In the genomic region with DNA sequence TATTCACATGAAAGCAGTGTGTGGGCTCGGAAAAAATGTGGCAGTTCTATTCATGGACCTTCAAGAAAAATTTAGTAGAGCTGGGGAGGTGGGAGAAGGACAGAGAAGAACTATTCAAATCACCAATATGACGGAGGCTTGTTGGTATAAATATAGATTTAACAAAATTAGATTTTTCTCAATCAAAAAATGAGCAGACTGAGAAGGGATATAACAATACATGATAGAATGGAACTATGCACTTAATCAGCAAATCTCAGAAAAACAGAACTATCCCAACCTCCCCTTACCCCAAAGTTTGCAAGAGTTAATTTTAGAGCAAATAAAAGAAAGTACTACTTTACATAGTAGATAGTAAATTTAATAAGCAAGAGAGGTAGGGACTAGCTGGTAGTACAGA, we compare ENCODE assay signal across 19 cellular contexts.
DNase-seq lines count a peak whose midpoint lies in the region; ATAC-seq and TF ChIP-seq lines count a peak whose summit lies in the region.
"Had no signal": no experiment of that assay in that cellular context is flagged by ENCODE, and none has a peak within 500 bp of the region (broad histone marks: within the 10 kb centered on the region; RNA-seq: fewer than 3 reads in every experiment).

No MANE protein-coding gene starts in this region.

- peaks cover 18% of the 10 kb centered on the region for H3K4me1 Mint-ChIP-seq in activated CD8-positive, alpha-beta memory T cell treated with anti-CD3 and anti-CD28 coated beads, Interleukin-2, amount 10 ng/mL, durations not matched to agents 7 days and 5 days

- H3K79me2 ChIP-seq in DOHH2 (ENCODE audit: control insufficient read depth, low read length) (peaks cover 56% of the 10 kb centered on the region), OCI-LY1 (ENCODE audit: insufficient read depth, low read length) (no peaks in the 10 kb centered on the region), SU-DHL-6 (ENCODE audit: insufficient read depth, low read length) (peaks cover 28% of the 10 kb centered on the region)

- CTCF ChIA-PET in activated CD8-positive, alpha-beta memory T cell treated with anti-CD3 and anti-CD28 coated beads, Interleukin-2, amount 10 ng/mL, durations not matched to agents 7 days and 5 days (lab: Charles Lee): interaction anchor here (1.1 kb wide), 1 partner anchor 27 kb away, joined by 3 read pairs; no protein-coding TSS in a partner anchor

- no peaks in the 10 kb centered on the region for H3K9me3 Mint-ChIP-seq in activated CD8-positive, alpha-beta memory T cell treated with anti-CD3 and anti-CD28 coated beads, Interleukin-2, amount 10 ng/mL, durations not matched to agents 7 days and 5 days (ENCODE audit: low read depth)
- H3K9me3 Mint-ChIP-seq: CD4-positive, alpha-beta T cell; CD8-positive, alpha-beta T cell had no signal

- H3K27me3 ChIP-seq in DOHH2 (ENCODE audit: control insufficient read depth, low read length) (no peaks in the 10 kb centered on the region), OCI-LY1 (ENCODE audit: insufficient read depth, low read length) (no peaks in the 10 kb centered on the region), SU-DHL-6 (ENCODE audit: low read length) (no peaks in the 10 kb centered on the region)
- H3K27me3 ChIP-seq: BLaER1 treated with 17β-estradiol and CSF1 and Interleukin-3, amounts not matched to agents 10 nM and 100 nM had no signal

- peaks cover 44% of the 10 kb centered on the region for H3K36me3 ChIP-seq in DOHH2 (ENCODE audit: control insufficient read depth, low read length)
- H3K36me3 ChIP-seq in OCI-LY1 (ENCODE audit: insufficient read depth, low read length): no peaks in the 10 kb centered on the region
- H3K36me3 ChIP-seq in SU-DHL-6 (ENCODE audit: low read length): no peaks in the 10 kb centered on the region
- H3K36me3 ChIP-seq: BLaER1 treated with 17β-estradiol and CSF1 and Interleukin-3, amounts not matched to agents 10 nM and 100 nM had no signal

- H3K27ac Mint-ChIP-seq in activated CD8-positive, alpha-beta memory T cell treated with anti-CD3 and anti-CD28 coated beads, Interleukin-2, amount 10 ng/mL, durations not matched to agents 7 days and 5 days: no peak overlapping the region
- H3K27ac Mint-ChIP-seq: B cell; CD4-positive, alpha-beta T cell; CD8-positive, alpha-beta T cell had no signal

- H4K20me1 ChIP-seq in DOHH2 (ENCODE audit: control insufficient read depth, insufficient read depth, low read depth, low read length): no peaks in the 10 kb centered on the region
- no peaks in the 10 kb centered on the region for H4K20me1 ChIP-seq in OCI-LY1 (ENCODE audit: insufficient read depth, low read length)
- H4K20me1 ChIP-seq in SU-DHL-6 (ENCODE audit: low read depth, low read length): no peaks in the 10 kb centered on the region
- H4K20me1 ChIP-seq: BLaER1 treated with 17β-estradiol and CSF1 and Interleukin-3, amounts not matched to agents 10 nM and 100 nM had no signal

- no peak overlapping the region for H3K4me3 Mint-ChIP-seq in activated CD8-positive, alpha-beta memory T cell treated with anti-CD3 and anti-CD28 coated beads, Interleukin-2, amount 10 ng/mL, durations not matched to agents 7 days and 5 days
- H3K4me3 Mint-ChIP-seq: B cell; CD4-positive, alpha-beta T cell; CD8-positive, alpha-beta T cell had no signal

- peaks cover 3% of the 10 kb centered on the region for H3K36me3 Mint-ChIP-seq in activated CD8-positive, alpha-beta memory T cell treated with anti-CD3 and anti-CD28 coated beads, Interleukin-2, amount 10 ng/mL, durations not matched to agents 7 days and 5 days
- H3K36me3 Mint-ChIP-seq: CD8-positive, alpha-beta T cell had no signal

- no peak for TF ChIP-seq CTCF in DOHH2 (IDR thresholded peaks at IDR 0.05; ENCODE audit: low read depth, low read length, poor library complexity, severe bottlenecking)
- no peak for TF ChIP-seq CTCF in OCI-LY1 (IDR thresholded peaks at IDR 0.05; ENCODE audit: low read length)
- TF ChIP-seq CTCF in SU-DHL-6 (IDR thresholded peaks at IDR 0.05; ENCODE audit: insufficient read depth, low read length, poor library complexity, severe bottlenecking): no peak

- H3K4me2 ChIP-seq in DOHH2 (ENCODE audit: low read length) (peak overlapping the region; percentile 92), OCI-LY1 (ENCODE audit: low read length) (peak overlapping the region; percentile 38), SU-DHL-6 (ENCODE audit: low read depth, low read length, poor library complexity, severe bottlenecking) (peak overlapping the region; percentile 93)
- H3K4me2 ChIP-seq: A549; BLaER1 treated with 17β-estradiol and CSF1 and Interleukin-3, amounts not matched to agents 10 nM and 100 nM had no signal

- H3K9me2 ChIP-seq in DOHH2 (replicated peaks; ENCODE audit: control insufficient read depth, low read length) (no peaks in the 10 kb centered on the region), OCI-LY1 (ENCODE audit: low read depth, low read length) (no peaks in the 10 kb centered on the region), SU-DHL-6 (replicated peaks; ENCODE audit: insufficient read depth, low read length) (no peaks in the 10 kb centered on the region)

- H2AFZ ChIP-seq in OCI-LY1 (ENCODE audit: low read length): no peak overlapping the region
- H2AFZ ChIP-seq in SU-DHL-6 (ENCODE audit: low read depth, low read length, severe bottlenecking): no peak overlapping the region

- H3K27me3 Mint-ChIP-seq in activated CD8-positive, alpha-beta memory T cell treated with anti-CD3 and anti-CD28 coated beads, Interleukin-2, amount 10 ng/mL, durations not matched to agents 7 days and 5 days: peaks cover 55% of the 10 kb centered on the region
- H3K27me3 Mint-ChIP-seq: CD4-positive, alpha-beta T cell had no signal

- peak overlapping the region; percentile 88 for H3K9ac ChIP-seq in OCI-LY1 (ENCODE audit: low read length)
- peak overlapping the region; percentile 90 for H3K9ac ChIP-seq in SU-DHL-6 (ENCODE audit: low read length)
- H3K9ac ChIP-seq: BLaER1 treated with 17β-estradiol and CSF1 and Interleukin-3, amounts not matched to agents 10 nM and 100 nM had no signal

- peaks cover 99% of the 10 kb centered on the region for H3K4me1 ChIP-seq in DOHH2 (ENCODE audit: control insufficient read depth, low read length)
- peaks cover 100% of the 10 kb centered on the region for H3K4me1 ChIP-seq in OCI-LY1 (ENCODE audit: insufficient read depth, low read length, severe bottlenecking)

- H3F3A ChIP-seq in DOHH2 (ENCODE audit: control insufficient read depth, insufficient read depth) (peaks cover 68% of the 10 kb centered on the region), OCI-LY1 (ENCODE audit: insufficient read depth, low read length) (peaks cover 4% of the 10 kb centered on the region; the same call in 1 of the 2 replicates), SU-DHL-6 (ENCODE audit: insufficient read depth) (peaks cover 90% of the 10 kb centered on the region)

- H3K9me3 ChIP-seq in DOHH2 (ENCODE audit: control insufficient read depth, insufficient read depth, low read length) (no peaks in the 10 kb centered on the region), OCI-LY1 (ENCODE audit: low read length) (no peaks in the 10 kb centered on the region), SU-DHL-6 (ENCODE audit: insufficient read depth, low read length) (no peaks in the 10 kb centered on the region)
- H3K9me3 ChIP-seq: A549; BLaER1 treated with 17β-estradiol and CSF1 and Interleukin-3, amounts not matched to agents 10 nM and 100 nM; Caco-2 had no signal

- ATAC-seq in activated CD8-positive, alpha-beta memory T cell treated with anti-CD3 and anti-CD28 coated beads, Interleukin-2, amount 10 ng/mL, durations not matched to agents 7 days and 5 days: no peak
- ATAC-seq: A549; CD8-positive, alpha-beta T cell; GM12878 had no signal

- H3K4me3 ChIP-seq in DOHH2 (ENCODE audit: low read length) (peak overlapping the region; percentile 79), OCI-LY1 (ENCODE audit: low read depth, low read length, poor library complexity, severe bottlenecking) (no peak overlapping the region), SU-DHL-6 (ENCODE audit: insufficient read depth, low read length, poor library complexity, severe bottlenecking) (no peak overlapping the region)
- H3K4me3 ChIP-seq: A549; BLaER1 treated with 17β-estradiol and CSF1 and Interleukin-3, amounts not matched to agents 10 nM and 100 nM; GM12878 had no signal

- DNase-seq in activated CD8-positive, alpha-beta memory T cell treated with anti-CD3 and anti-CD28 coated beads, Interleukin-2, amount 10 ng/mL, durations not matched to agents 7 days and 5 days: no peak
- DNase-seq in NCI-H510A (lab: John Stamatoyannopoulos, UW): no peak
- no peak for DNase-seq in AML-193 (lab: John Stamatoyannopoulos, UW)
- DNase-seq: Caco-2; Calu3; CD4-positive, alpha-beta T cell; CD8-positive, alpha-beta T cell; DMS79 treated with DMSO at 0.1 percent for 48 hours; EL; GDM1 had no signal

- peak overlapping the region; percentile 99 for H3K27ac ChIP-seq in DOHH2 (ENCODE audit: low read depth, low read length)
- peak overlapping the region; percentile 97 for H3K27ac ChIP-seq in OCI-LY1 (ENCODE audit: low read depth, low read length, poor library complexity, severe bottlenecking)
- peak overlapping the region; percentile 99 for H3K27ac ChIP-seq in SU-DHL-6 (ENCODE audit: low read depth, low read length)
- H3K27ac ChIP-seq: 22Rv1; A549; BLaER1 treated with 17β-estradiol and CSF1 and Interleukin-3, amounts not matched to agents 10 nM and 100 nM; C4-2B had no signal

Comparison
In these comparisons a context has a peak if more than half of its experiments do, and no peak if none do; other contexts are left out.
1. H3K4me2 ChIP-seq: peak in every context shown above with its lines; median percentile 93 in SU-DHL-6; 92 in DOHH2; 38 in OCI-LY1.